In genomic region chr14:47207636-47208035, GRCh38 we compare ENCODE assay signal across 18 cellular contexts.
DNase-seq lines count a peak whose midpoint lies in the region; ATAC-seq and TF ChIP-seq lines count a peak whose summit lies in the region.
"Had no signal": no experiment of that assay in that cellular context is flagged by ENCODE, and none has a peak within 500 bp of the region (broad histone marks: within the 10 kb centered on the region; RNA-seq: fewer than 3 reads in every experiment).

No MANE protein-coding gene starts in this region.

- H3K4me3 ChIP-seq in Loucy (ENCODE audit: low read length, poor library complexity, severe bottlenecking) (no peak overlapping the region), astrocyte of the spinal cord (ENCODE audit: low read depth, low read length) (no peak overlapping the region)

- TF ChIP-seq CTCF in Loucy (conservative IDR thresholded peaks at IDR 0.05; ENCODE audit: low read length) (peak; percentile 50), astrocyte of the spinal cord (IDR thresholded peaks at IDR 0.05; ENCODE audit: low read depth, low read length) (no peak)

- H3K36me3 ChIP-seq in Loucy (ENCODE audit: insufficient read depth, low read length), result no peaks in the 10 kb centered on the region

- no peaks in the 10 kb centered on the region for H3K9me3 ChIP-seq in Loucy (ENCODE audit: insufficient read depth, low read depth, low read length)

- H3K4me1 ChIP-seq in Loucy (ENCODE audit: insufficient read depth, low read length, poor library complexity, severe bottlenecking), result no peaks in the 10 kb centered on the region

- H3K9ac ChIP-seq in Loucy (ENCODE audit: low read depth, low read length, poor library complexity, severe bottlenecking), result no peak overlapping the region

- no peaks in the 10 kb centered on the region for H3K27me3 ChIP-seq in Loucy (ENCODE audit: insufficient read depth, low read length, poor library complexity, severe bottlenecking)

- no peak overlapping the region for H3K4me2 ChIP-seq in Loucy (ENCODE audit: low read depth, low read length, poor library complexity, severe bottlenecking)

- in situ Hi-C loops in ACHN (cut with HindIII; ENCODE audit: low pct_ligation_motif_present, low pct_unique_long_range_greater_than_20kb, low sequenced_read_pairs) (no loop called here), astrocyte of the spinal cord (cut with HindIII; ENCODE audit: low sequenced_read_pairs) (no loop called here)

- no peaks in the 10 kb centered on the region for H3K79me2 ChIP-seq in Loucy (ENCODE audit: insufficient read depth, low read length)

- no peaks in the 10 kb centered on the region for H4K20me1 ChIP-seq in Loucy (ENCODE audit: insufficient read depth, low read length, poor library complexity, severe bottlenecking)

- no peak for ATAC-seq in HG03457 (IDR thresholded peaks at IDR 0.05; ENCODE audit: unreplicated experiment)
- ATAC-seq in GM18858 (IDR thresholded peaks at IDR 0.05; ENCODE audit: unreplicated experiment), result no peak
- ATAC-seq: activated T-cell treated with anti-CD3 and anti-CD28 coated beads, Interleukin-2, amount 50 U/mL, for 4 hours; CD8-positive, alpha-beta T cell; left colon had no signal

- H2AFZ ChIP-seq in Loucy (ENCODE audit: low read length), result no peak overlapping the region

- no peaks in the 10 kb centered on the region for H3K9me2 ChIP-seq in Loucy (replicated peaks; ENCODE audit: low read depth, low read length)

- H3F3A ChIP-seq in Loucy (ENCODE audit: low read depth), result no peaks in the 10 kb centered on the region

- peak; percentile 59 for DNase-seq in ACHN
- DNase-seq in astrocyte of the spinal cord (ENCODE audit: low read depth, low spot score), result peak; percentile 14
- peak; percentile 17 for DNase-seq in kidney glomerular epithelial cell (lab: John Stamatoyannopoulos, UW)
- DNase-seq in T1000 (lab: John Stamatoyannopoulos, UW), result no peak
- DNase-seq in GM19240 (ENCODE audit: insufficient read length, low spot score), result no peak
- DNase-seq: activated CD4-positive, alpha-beta T cell treated with anti-CD3 and anti-CD28 coated beads, Interleukin-2, amount 50 U/mL, for 48 hours; activated T-cell treated with anti-CD3 and anti-CD28 coated beads, Interleukin-2, amount 50 U/mL, for 4 hours; CD8-positive, alpha-beta T cell; DND-41; effector CD4-positive, alpha-beta T cell; hypothalamus; IMR-90; left colon; NCI-H2107; stimulated activated CD4-positive, alpha-beta T cell treated with anti-CD3 and anti-CD28 coated beads, Interleukin-2, amount 100 ng/mL, for 24 hours had no signal

Comparison
In these comparisons a context has a peak if more than half of its experiments do, and no peak if none do; other contexts are left out.
1. DNase-seq: peak in ACHN (single experiment), astrocyte of the spinal cord (single experiment) and kidney glomerular epithelial cell (single experiment); none in T1000 (single experiment) and GM19240 (single experiment).